Comparison of ENCODE assay signal across 12 cellular contexts in the genomic region with DNA sequence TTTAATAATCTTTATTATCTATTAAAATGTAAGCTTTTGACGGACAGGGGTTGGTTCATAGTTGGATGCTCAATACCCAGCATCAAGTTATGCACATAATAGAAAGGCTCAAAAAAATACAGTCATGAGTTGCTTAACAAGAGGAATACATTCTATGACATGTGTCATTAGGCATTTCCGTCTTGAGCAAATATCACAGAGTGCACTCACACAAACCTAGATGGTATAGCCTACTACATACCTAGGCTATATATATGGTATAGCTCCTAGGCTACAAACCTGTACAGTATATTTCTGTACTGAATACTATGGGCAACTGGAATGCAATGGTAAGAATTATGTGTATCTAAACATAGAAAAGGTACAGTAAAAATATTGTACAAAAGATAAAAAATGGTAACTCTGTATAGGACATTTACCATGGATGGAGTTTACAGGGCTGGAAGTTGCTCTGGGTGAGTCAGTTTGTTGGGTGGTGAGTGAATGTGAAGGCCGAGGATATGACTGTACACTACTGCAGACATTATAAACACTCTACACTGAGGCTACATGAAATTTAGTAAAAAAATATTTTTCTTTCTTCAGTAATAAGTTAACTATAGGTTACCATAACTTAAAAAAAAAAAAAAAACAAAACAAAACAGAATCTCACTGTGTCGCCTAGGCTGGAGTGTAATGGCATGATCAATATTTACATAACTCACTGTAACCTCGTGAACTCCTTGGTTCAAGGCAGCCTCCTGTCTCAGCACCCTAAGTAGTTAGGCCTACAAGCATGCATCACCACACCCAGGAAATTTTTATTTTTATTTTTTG.
A peak's percentile ranks its signal among the peaks of the same experiment; 100 is the strongest.
DNase-seq lines count a peak whose midpoint lies in the region; ATAC-seq and TF ChIP-seq lines count a peak whose summit lies in the region.
"Had no signal": no experiment of that assay in that cellular context is flagged by ENCODE, and none has a peak within 500 bp of the region (broad histone marks: within the 10 kb centered on the region; RNA-seq: fewer than 3 reads in every experiment).

No MANE protein-coding gene starts in this region.

- peak; percentile 7 for DNase-seq in AG09319 (ENCODE audit: extremely low read depth, low read depth)
- DNase-seq in LHCN-M2 (ENCODE audit: low read depth) = peak; percentile 80
- peak; percentile 68 for DNase-seq in mammary epithelial cell
- no peak for DNase-seq in left colon
- no peak for DNase-seq in activated T-cell treated with anti-CD3 and anti-CD28 coated beads for 4 hours
- DNase-seq: activated CD8-positive, alpha-beta memory T cell treated with anti-CD3 and anti-CD28 coated beads, Interleukin-2, amount 10 ng/mL, durations not matched to agents 7 days and 5 days; occipital lobe; substantia nigra had no signal

- ATAC-seq in left colon (peak; percentile 78), GM21717 (IDR thresholded peaks at IDR 0.05; ENCODE audit: unreplicated experiment) (no peak), gastroesophageal sphincter (no peak), GM18858 (IDR thresholded peaks at IDR 0.05; ENCODE audit: unreplicated experiment) (no peak)
- ATAC-seq: activated CD8-positive, alpha-beta memory T cell treated with anti-CD3 and anti-CD28 coated beads, Interleukin-2, amount 10 ng/mL, durations not matched to agents 7 days and 5 days had no signal

- no TSS peak for BruUV-seq in mammary epithelial cell (replicated peaks; lab: Mats Ljungman, UMichigan)

- in situ Hi-C loops in mammary epithelial cell (cut with MboI; ENCODE audit: low sequenced_read_pairs in 2 of 2) = no loop called here

- no peak overlapping the region for H3K4me3 ChIP-seq in mammary epithelial cell (replicated peaks in 1 of 3; ENCODE audit: insufficient read depth in 1 of 3, low read depth in 2 of 3, low read length in 3 of 3)
- no peak overlapping the region for H3K4me3 ChIP-seq in gastroesophageal sphincter
- H3K4me3 ChIP-seq: BLaER1 treated with 17β-estradiol and CSF1 and Interleukin-3, amounts not matched to agents 10 nM and 100 nM had no signal

- no peak overlapping the region for H2AFZ ChIP-seq in mammary epithelial cell (ENCODE audit: low read depth, low read length)

- no peak overlapping the region for H3K4me2 ChIP-seq in mammary epithelial cell (ENCODE audit: insufficient read depth, low read depth, low read length)
- H3K4me2 ChIP-seq: BLaER1 treated with 17β-estradiol and CSF1 and Interleukin-3, amounts not matched to agents 10 nM and 100 nM had no signal

- no peaks in the 10 kb centered on the region for H3K27me3 ChIP-seq in mammary epithelial cell (ENCODE audit: insufficient read depth, low read length)
- no peaks in the 10 kb centered on the region for H3K27me3 ChIP-seq in gastroesophageal sphincter
- H3K27me3 ChIP-seq: BLaER1 treated with 17β-estradiol and CSF1 and Interleukin-3, amounts not matched to agents 10 nM and 100 nM had no signal

- 70% methylated on average over 4 of the region's 5 CpGs for WGBS in mammary epithelial cell (ENCODE audit: low coverage, missing lambda C conversion rate)
- 70 to 80% methylated on average over 4 to 5 of the region's 5 CpGs for WGBS in gastroesophageal sphincter (ENCODE audit: low coverage in 1 of 2), 2 donors

- H3K9me3 ChIP-seq in mammary epithelial cell (replicated peaks; ENCODE audit: insufficient read depth, low read length) (no peaks in the 10 kb centered on the region), gastroesophageal sphincter (no peaks in the 10 kb centered on the region)
- H3K9me3 ChIP-seq: BLaER1 treated with 17β-estradiol and CSF1 and Interleukin-3, amounts not matched to agents 10 nM and 100 nM had no signal

- dilution Hi-C loops in mammary epithelial cell (cut with HindIII; ENCODE audit: low sequenced_read_pairs) = no loop called here

- H3K36me3 ChIP-seq in mammary epithelial cell (ENCODE audit: insufficient read depth, low read length) = no peaks in the 10 kb centered on the region
- peaks cover 0 to 43% of the 10 kb centered on the region in 2 donors for H3K36me3 ChIP-seq in gastroesophageal sphincter

- no peak for TF ChIP-seq EP300 in gastroesophageal sphincter (IDR thresholded peaks at IDR 0.05)

- intact Hi-C loops in mammary epithelial cell (cut with micrococcal nuclease) (no loop called here), left colon (cut with DNase I, micrococcal nuclease) (no loop called here)

- TF ChIP-seq POLR2A in gastroesophageal sphincter (IDR thresholded peaks at IDR 0.05) = no peak

- H3K9ac ChIP-seq in mammary epithelial cell (ENCODE audit: insufficient read depth, low read length) = no peak overlapping the region
- H3K9ac ChIP-seq: BLaER1 treated with 17β-estradiol and CSF1 and Interleukin-3, amounts not matched to agents 10 nM and 100 nM had no signal

- CTCF ChIA-PET in mammary epithelial cell (lab: Charles Lee; ENCODE audit: low non-redundant PET) = no interaction called here

- no peak for TF ChIP-seq CTCF in AG09319 (IDR thresholded peaks at IDR 0.05; ENCODE audit: low read depth, low read length)
- no peak for TF ChIP-seq CTCF in mammary epithelial cell (conservative IDR thresholded peaks at IDR 0.05 in 1 of 2, IDR thresholded peaks at IDR 0.05 in 1 of 2; ENCODE audit: extremely low read depth in 1 of 2, insufficient read depth in 1 of 2, low read depth in 1 of 2, low read length in 2 of 2)
- no peak for TF ChIP-seq CTCF in gastroesophageal sphincter (IDR thresholded peaks at IDR 0.05)

- no peaks in the 10 kb centered on the region for H4K20me1 ChIP-seq in mammary epithelial cell (ENCODE audit: insufficient read depth, low read length)
- H4K20me1 ChIP-seq: BLaER1 treated with 17β-estradiol and CSF1 and Interleukin-3, amounts not matched to agents 10 nM and 100 nM had no signal

- H3K4me1 ChIP-seq in mammary epithelial cell (ENCODE audit: insufficient read depth, low read length) (peaks cover 13% of the 10 kb centered on the region), gastroesophageal sphincter (peaks cover 0 to 5% (median 0%) of the 10 kb centered on the region in 3 donors)
- H3K4me1 ChIP-seq: BLaER1 treated with 17β-estradiol and CSF1 and Interleukin-3, amounts not matched to agents 10 nM and 100 nM had no signal

- H3K79me2 ChIP-seq in mammary epithelial cell (ENCODE audit: insufficient read depth, low read length) = no peaks in the 10 kb centered on the region

- peak overlapping the region; percentile 14 for H3K27ac ChIP-seq in mammary epithelial cell (ENCODE audit: insufficient read depth, low read depth, low read length)
- no peak overlapping the region for H3K27ac ChIP-seq in gastroesophageal sphincter
- H3K27ac ChIP-seq: BLaER1 treated with 17β-estradiol and CSF1 and Interleukin-3, amounts not matched to agents 10 nM and 100 nM had no signal

Comparison
In these comparisons a context has a peak if more than half of its experiments do, and no peak if none do; other contexts are left out.
1. DNase-seq: peak in AG09319 (single experiment), LHCN-M2 (single experiment) and mammary epithelial cell (single experiment); none in left colon (0 of 2) and activated T-cell treated with anti-CD3 and anti-CD28 coated beads for 4 hours (single experiment).